In genomic region chr10:101295266-101295665, GRCh38 we compare ENCODE assay signal across 1 cellular context.
TF ChIP-seq lines count a peak whose summit lies in the region.

No MANE protein-coding gene starts in this region.

TF ChIP-seq in SK-N-SH treated with all-trans-retinoic acid at 6 μM for 48 hours, 23 proteins besides CTCF, POLR2A, EP300 and RAD21 (continued from another document):
- no peak for TF ChIP-seq POU6F1 (CRISPR knock-in tag; IDR thresholded peaks at IDR 0.05; ENCODE audit: borderline replicate concordance, low read depth)
- TF ChIP-seq CSRNP3 (CRISPR knock-in tag; IDR thresholded peaks at IDR 0.05): no peak
- no peak for TF ChIP-seq ESRRG (CRISPR knock-in tag; IDR thresholded peaks at IDR 0.05)
- TF ChIP-seq ISL1 (CRISPR knock-in tag; IDR thresholded peaks at IDR 0.05): no peak
- no peak for TF ChIP-seq CREB5 (CRISPR knock-in tag; IDR thresholded peaks at IDR 0.05; ENCODE audit: low read depth)
- no peak for TF ChIP-seq BACH2 (CRISPR knock-in tag; IDR thresholded peaks at IDR 0.05; ENCODE audit: borderline replicate concordance)
- TF ChIP-seq SNAI2 (CRISPR knock-in tag; IDR thresholded peaks at IDR 0.05): no peak
- TF ChIP-seq OSR1 (CRISPR knock-in tag; IDR thresholded peaks at IDR 0.05): no peak
- TF ChIP-seq PATZ1 (CRISPR knock-in tag; IDR thresholded peaks at IDR 0.05; ENCODE audit: borderline replicate concordance): no peak
- no peak for TF ChIP-seq PPARA (CRISPR knock-in tag; IDR thresholded peaks at IDR 0.05; ENCODE audit: borderline replicate concordance)
- no peak for TF ChIP-seq TOX (CRISPR knock-in tag; IDR thresholded peaks at IDR 0.05; ENCODE audit: borderline replicate concordance)
- TF ChIP-seq CSDC2 (CRISPR knock-in tag; IDR thresholded peaks at IDR 0.05): no peak
- TF ChIP-seq GLIS3 (CRISPR knock-in tag; IDR thresholded peaks at IDR 0.05): no peak
- TF ChIP-seq RARB (CRISPR knock-in tag; IDR thresholded peaks at IDR 0.05): no peak
- no peak for TF ChIP-seq ZC3H10 (CRISPR knock-in tag; IDR thresholded peaks at IDR 0.05)
